Comparison of ENCODE assay signal across 10 cellular contexts in the genomic region with DNA sequence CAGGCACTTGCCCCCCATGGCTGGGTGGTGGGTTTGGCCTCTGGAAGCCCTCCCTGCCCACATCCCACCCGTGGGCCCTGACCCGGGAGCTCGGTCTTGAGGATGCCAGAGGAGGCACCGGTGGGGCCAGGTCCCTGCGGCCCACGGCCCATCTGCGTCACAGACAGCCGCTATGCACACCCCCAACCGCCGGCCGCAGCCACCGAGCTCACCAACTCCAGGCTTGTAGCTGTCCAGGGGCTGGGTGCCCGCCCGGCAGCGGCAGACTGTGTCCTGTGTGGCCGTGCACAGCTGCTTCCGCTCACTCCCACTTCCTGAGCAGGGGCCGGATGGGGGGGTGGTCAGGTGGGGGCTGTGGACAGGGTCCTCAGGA. TPM values are rescaled to one million over a fixed set of nuclear protein-coding genes. Genes with fewer than 3 reads are reported as not detected.
A peak's percentile ranks its signal among the peaks of the same experiment; 100 is the strongest.
DNase-seq lines count a peak whose midpoint lies in the region; ATAC-seq lines count a peak whose summit lies in the region.
"Had no signal": no experiment of that assay in that cellular context is flagged by ENCODE, and none has a peak within 500 bp of the region (broad histone marks: within the 10 kb centered on the region; RNA-seq: fewer than 3 reads in every experiment).

No MANE protein-coding gene starts in this region.

- CTCF ChIA-PET in activated CD4-positive, alpha-beta memory T cell treated with anti-CD3 and anti-CD28 coated beads for 36 hours (lab: Charles Lee) = interaction anchor here (1.2 to 2.0 kb wide), 3 partner anchors 18 to 91 kb away, joined by 3 to 6 read pairs (median 3); no protein-coding TSS in a partner anchor

- no peaks in the 10 kb centered on the region for H3K9me3 Mint-ChIP-seq in activated CD4-positive, alpha-beta memory T cell treated with anti-CD3 and anti-CD28 coated beads for 36 hours

- ATAC-seq in left cardiac atrium (peak; percentile 33 to 42), HG02623 (IDR thresholded peaks at IDR 0.05; ENCODE audit: unreplicated experiment) (no peak)

- peak overlapping the region; percentile 100 for H3K27ac Mint-ChIP-seq in activated CD4-positive, alpha-beta memory T cell treated with anti-CD3 and anti-CD28 coated beads for 36 hours

- no peaks in the 10 kb centered on the region for H3K27me3 Mint-ChIP-seq in activated CD4-positive, alpha-beta memory T cell treated with anti-CD3 and anti-CD28 coated beads for 36 hours

- DNase-seq in H7 = peak; percentile 71
- peak; percentile 72 for DNase-seq in activated CD4-positive, alpha-beta memory T cell treated with anti-CD3 and anti-CD28 coated beads for 36 hours
- DNase-seq in left cardiac atrium = peak; percentile 71
- DNase-seq in stimulated activated CD8-positive, alpha-beta memory T cell treated with anti-CD3 and anti-CD28 coated beads, Interleukin-4, amount 100 ng/mL, for 48 hours = peak; percentile 74
- no peak for DNase-seq in NCI-H187 treated with DMSO at 0.1 percent for 48 hours (lab: John Stamatoyannopoulos, UW)
- DNase-seq in NCI-H2171 treated with DMSO at 0.1 percent for 48 hours (lab: John Stamatoyannopoulos, UW) = no peak
- DNase-seq in NCI-H1417 (lab: John Stamatoyannopoulos, UW) = no peak
- DNase-seq: NCI-H526 had no signal

- H3K4me3 ChIP-seq in H7 (ENCODE audit: insufficient read depth, low read depth, low read length) = no peak overlapping the region

- H3K4me1 Mint-ChIP-seq in activated CD4-positive, alpha-beta memory T cell treated with anti-CD3 and anti-CD28 coated beads for 36 hours (ENCODE audit: low read depth) = peaks cover 49% of the 10 kb centered on the region

- peaks cover 76% of the 10 kb centered on the region for H3K36me3 Mint-ChIP-seq in activated CD4-positive, alpha-beta memory T cell treated with anti-CD3 and anti-CD28 coated beads for 36 hours

- intact Hi-C loops in activated CD4-positive, alpha-beta memory T cell treated with anti-CD3 and anti-CD28 coated beads for 36 hours (cut with micrococcal nuclease) = no loop called here
- intact Hi-C loops in left cardiac atrium (cut with DNase I) = no loop called here

- no peaks in the 10 kb centered on the region for H3K27me3 ChIP-seq in H7 (ENCODE audit: control insufficient read depth, insufficient read depth, low read length)

- H3K36me3 ChIP-seq in H7 (replicated peaks; ENCODE audit: control insufficient read depth, insufficient read depth, low read length) = no peaks in the 10 kb centered on the region; the same call in 1 of the 2 replicates

- POLR2A ChIA-PET in activated CD4-positive, alpha-beta memory T cell treated with anti-CD3 and anti-CD28 coated beads for 36 hours (lab: Charles Lee) = interaction anchor here (0.7 to 1.3 kb wide), 3 partner anchors 18 to 91 kb away, joined by 3 read pairs; no protein-coding TSS in a partner anchor

- H3K4me3 Mint-ChIP-seq in activated CD4-positive, alpha-beta memory T cell treated with anti-CD3 and anti-CD28 coated beads for 36 hours = peak overlapping the region; percentile 81

RNA-seq across cellular contexts. Expression of a gene that starts 1.2 kb away (rescaled TPM):
- 0.07 and 0.89 TPM in 2 replicates for total RNA-seq in H7 (2014; rRNA removed; shearing (Covaris generic))
- 1,000 to 10,000 TPM; 1,003 to 1,005 TPM for total RNA-seq in activated CD4-positive, alpha-beta memory T cell treated with anti-CD3 and anti-CD28 coated beads for 36 hours
- 1 to 10 TPM; 1.2 to 1.6 TPM for total RNA-seq in left cardiac atrium
- total RNA-seq: frontal cortex had no signal

RNA-seq across cellular contexts. Expression of a gene that starts 6.4 kb away (rescaled TPM):
- total RNA-seq in H7 (2014; rRNA removed; shearing (Covaris generic)) = not detected in 2 replicates
- 100 to 1,000 TPM; 375 to 387 TPM for total RNA-seq in activated CD4-positive, alpha-beta memory T cell treated with anti-CD3 and anti-CD28 coated beads for 36 hours
- total RNA-seq in left cardiac atrium = under 1 TPM in 1 of 2 donors, not detected in 1; 0.44 TPM
- total RNA-seq: frontal cortex had no signal

RNA-seq across cellular contexts. Expression of a gene that starts 19.0 kb away (rescaled TPM):
- 102 and 127 TPM in 2 replicates for total RNA-seq in H7 (2014; rRNA removed; shearing (Covaris generic))
- 100 to 1,000 TPM; 302 to 305 TPM for total RNA-seq in activated CD4-positive, alpha-beta memory T cell treated with anti-CD3 and anti-CD28 coated beads for 36 hours
- 100 to 1,000 TPM; 132 to 173 TPM for total RNA-seq in left cardiac atrium

RNA-seq across cellular contexts. Expression of a gene that starts 19.3 kb away (rescaled TPM):
- 40.3 and 47.2 TPM in 2 replicates for total RNA-seq in H7 (2014; rRNA removed; shearing (Covaris generic))
- total RNA-seq in activated CD4-positive, alpha-beta memory T cell treated with anti-CD3 and anti-CD28 coated beads for 36 hours = 10 to 100 TPM; 14.6 to 15.5 TPM
- total RNA-seq in left cardiac atrium = 10 to 100 TPM; 11.3 to 16.0 TPM

RNA-seq across cellular contexts. Expression of a gene that starts 33.8 kb away (rescaled TPM):
- total RNA-seq in H7 (2014; rRNA removed; shearing (Covaris generic)) = 3.6 and 6.3 TPM in 2 replicates
- total RNA-seq in activated CD4-positive, alpha-beta memory T cell treated with anti-CD3 and anti-CD28 coated beads for 36 hours = 1 to 10 TPM; 3.8 to 4.2 TPM
- 1 to 10 TPM in 1 of 2 donors, not detected in 1; 1.5 TPM for total RNA-seq in left cardiac atrium
- total RNA-seq: frontal cortex had no signal

Comparison
In these comparisons a context has a peak if more than half of its experiments do, and no peak if none do; other contexts are left out.
1. DNase-seq: peak in H7 (single experiment), activated CD4-positive, alpha-beta memory T cell treated with anti-CD3 and anti-CD28 coated beads for 36 hours (single experiment), left cardiac atrium (single experiment) and stimulated activated CD8-positive, alpha-beta memory T cell treated with anti-CD3 and anti-CD28 coated beads, Interleukin-4, amount 100 ng/mL, for 48 hours (single experiment); none in NCI-H187 treated with DMSO at 0.1 percent for 48 hours (single experiment), NCI-H2171 treated with DMSO at 0.1 percent for 48 hours (single experiment) and NCI-H1417 (0 of 3).
2. RNA of a gene that starts 1.2 kb away (total RNA-seq): 1,003 to 1,005 TPM in activated CD4-positive, alpha-beta memory T cell treated with anti-CD3 and anti-CD28 coated beads for 36 hours; 1.2 to 1.6 TPM in left cardiac atrium and 0.07 to 0.89 TPM in H7; every median in the first group is over 100 times any median in the second.
3. RNA of a gene that starts 6.4 kb away (total RNA-seq): 375 to 387 TPM in activated CD4-positive, alpha-beta memory T cell treated with anti-CD3 and anti-CD28 coated beads for 36 hours; 0.44 TPM in left cardiac atrium and not detected in H7; every median in the first group is over 100 times any median in the second.